16 cellular contexts compared by ENCODE assay signal in the genomic region with DNA sequence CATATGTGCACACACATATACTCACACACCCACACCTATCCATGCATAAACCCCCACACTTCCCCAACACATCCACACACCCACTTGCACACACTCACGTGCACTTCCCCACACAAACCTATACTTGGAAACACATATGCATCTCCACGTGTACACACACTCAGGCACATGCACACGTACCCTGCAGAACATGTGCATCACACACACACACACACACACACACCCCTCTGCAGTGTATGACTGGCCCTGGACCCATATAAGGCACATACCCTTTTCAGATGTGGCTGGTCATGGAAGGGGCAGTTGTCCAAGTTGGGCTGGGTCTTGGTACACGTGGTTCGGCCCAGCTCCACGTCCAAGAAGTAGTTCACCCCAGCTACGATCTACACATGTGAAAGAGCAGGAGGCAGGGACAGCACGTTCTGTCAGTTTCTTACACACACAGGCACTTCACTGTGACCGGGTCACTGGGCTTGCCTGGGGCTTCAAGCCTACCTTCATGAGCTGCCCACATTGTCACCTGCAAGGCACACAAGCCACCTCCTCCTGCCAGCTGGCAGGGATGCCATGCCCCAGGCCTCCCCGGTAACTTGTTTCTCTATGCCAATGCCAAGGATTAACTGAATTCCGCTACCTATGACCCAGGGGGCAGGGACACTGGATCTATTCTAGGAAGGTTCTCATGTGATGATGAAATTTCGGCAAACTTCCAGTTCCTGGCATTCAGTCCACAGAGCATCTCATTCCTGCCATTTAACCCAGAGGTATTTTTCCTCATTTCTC. TPM values are rescaled to one million over a fixed set of nuclear protein-coding genes. Genes with fewer than 3 reads are reported as not detected.
DNase-seq lines count a peak whose midpoint lies in the region; ATAC-seq and TF ChIP-seq lines count a peak whose summit lies in the region.
"Had no signal": no experiment of that assay in that cellular context is flagged by ENCODE, and none has a peak within 500 bp of the region (broad histone marks: within the 10 kb centered on the region; RNA-seq: fewer than 3 reads in every experiment).

No MANE protein-coding gene starts in this region.

- H3K27ac ChIP-seq in heart left ventricle (peak overlapping the region in 10 of 12 donors; percentile 23 to 99 (median 43)), rectal smooth muscle tissue (ENCODE audit: low read depth, low read length) (no peak overlapping the region)

- H3K9me3 ChIP-seq in heart left ventricle (no peaks in the 10 kb centered on the region), HAP-1 (no peaks in the 10 kb centered on the region)

- intact Hi-C loops in CD14-positive monocyte (cut with micrococcal nuclease), result no loop called here
- intact Hi-C loops in MCF 10A (cut with micrococcal nuclease), result no loop called here
- intact Hi-C loops in heart left ventricle (cut with DNase I), result loop anchor here in 1 of 10 donors (5.0 kb wide), 1 partner anchor 273 kb away; a partner anchor contains a TSS

- H3K36me3 Mint-ChIP-seq in CD14-positive monocyte (peaks cover 44 to 59% of the 10 kb centered on the region in 2 donors), MCF 10A (ENCODE audit: insufficient read depth, unreplicated experiment) (peaks cover 29% of the 10 kb centered on the region)

- peaks cover 82% of the 10 kb centered on the region for H3K4me1 Mint-ChIP-seq in CD14-positive monocyte
- H3K4me1 Mint-ChIP-seq in MCF 10A (ENCODE audit: insufficient read depth, unreplicated experiment), result peaks cover 35% of the 10 kb centered on the region

- DNase-seq in CD14-positive monocyte (ENCODE audit: low spot score) (no peak), MCF 10A (ENCODE audit: unreplicated experiment) (peak; percentile 90), heart left ventricle (peak in 2 of 5 donors; percentile 50 to 69), HAP-1 (ENCODE audit: low spot score in 2 of 2) (no peak), T-helper 1 cell (no peak), cerebellum (ENCODE audit: low spot score) (no peak)
- DNase-seq: activated CD4-positive, alpha-beta memory T cell treated with anti-CD3 and anti-CD28 coated beads, Interleukin-2, amount 10 ng/mL, durations not matched to agents 7 days and 5 days; activated gamma-delta T cell; DMS153; T-helper 2 cell had no signal

- TF ChIP-seq POLR2A in heart left ventricle (IDR thresholded peaks at IDR 0.05), result no peak

- peak overlapping the region in 8 of 12 donors; percentile 2 to 100 (median 78) for H3K4me3 ChIP-seq in heart left ventricle
- peak overlapping the region; percentile 36 for H3K4me3 ChIP-seq in rectal smooth muscle tissue (ENCODE audit: low read length)
- H3K4me3 ChIP-seq in HAP-1, result no peak overlapping the region

- H3K9ac ChIP-seq in rectal smooth muscle tissue (ENCODE audit: low read length), result no peak overlapping the region

- POLR2A ChIA-PET in MCF 10A (lab: Yijun Ruan, JAX), result interaction anchor here (0.6 to 4.6 kb wide), 8 partner anchors 9 to 1474 kb away, joined by 3 to 84 read pairs (median 3); no protein-coding TSS in a partner anchor

- no peaks in the 10 kb centered on the region for H3K27me3 ChIP-seq in heart left ventricle
- H3K27me3 ChIP-seq in rectal smooth muscle tissue (ENCODE audit: control insufficient read depth, insufficient read depth, low read length), result no peaks in the 10 kb centered on the region
- no peaks in the 10 kb centered on the region for H3K27me3 ChIP-seq in HAP-1 (ENCODE audit: low read depth)

- H3K27me3 Mint-ChIP-seq in CD14-positive monocyte (ENCODE audit: low read depth in 3 of 3), result peaks cover 0 to 4% (median 0%) of the 10 kb centered on the region in 3 donors
- no peaks in the 10 kb centered on the region for H3K27me3 Mint-ChIP-seq in MCF 10A (ENCODE audit: insufficient read depth, unreplicated experiment)

- ATAC-seq in heart left ventricle (peak; percentile 8 to 74 (median 44)), HG02981 (IDR thresholded peaks at IDR 0.05; ENCODE audit: unreplicated experiment) (no peak)

- CTCF ChIA-PET in MCF 10A (lab: Yijun Ruan, JAX), result interaction anchor here (0.7 to 2.9 kb wide), 3 partner anchors 33 to 1314 kb away, joined by 3 to 10 read pairs (median 7); a partner anchor contains a TSS

- H3K36me3 ChIP-seq in heart left ventricle (peaks cover 0 to 38% (median 28%) of the 10 kb centered on the region in 9 donors), rectal smooth muscle tissue (ENCODE audit: control insufficient read depth, insufficient read depth, low read length) (peaks cover 9% of the 10 kb centered on the region), HAP-1 (replicated peaks) (peaks cover 5% of the 10 kb centered on the region; the same call in 1 of the 2 replicates)

- BruUV-seq in MCF 10A (replicated peaks; lab: Mats Ljungman, UMichigan), result no TSS peak

- peak overlapping the region; percentile 89 to 97 for H3K4me3 Mint-ChIP-seq in CD14-positive monocyte
- peak overlapping the region; percentile 91 for H3K4me3 Mint-ChIP-seq in MCF 10A (ENCODE audit: unreplicated experiment)
- H3K4me3 Mint-ChIP-seq: activated CD4-positive, alpha-beta memory T cell treated with anti-CD3 and anti-CD28 coated beads, Interleukin-2, amount 10 ng/mL, durations not matched to agents 7 days and 5 days had no signal

- 48 to 71% (median 56%) methylated on average over 12 of the region's 12 CpGs for WGBS in heart left ventricle, 4 donors

- H3K4me1 ChIP-seq in heart left ventricle, result peaks cover 0 to 74% (median 29%) of the 10 kb centered on the region in 12 donors
- H3K4me1 ChIP-seq in rectal smooth muscle tissue (ENCODE audit: control insufficient read depth, insufficient read depth, low read length), result peaks cover 7% of the 10 kb centered on the region
- H3K4me1 ChIP-seq in HAP-1, result no peaks in the 10 kb centered on the region

- H3K9me3 Mint-ChIP-seq in CD14-positive monocyte (peaks cover 0 to 2% (median 0%) of the 10 kb centered on the region in 7 donors), MCF 10A (ENCODE audit: unreplicated experiment) (no peaks in the 10 kb centered on the region)
- H3K9me3 Mint-ChIP-seq: activated CD4-positive, alpha-beta memory T cell treated with anti-CD3 and anti-CD28 coated beads, Interleukin-2, amount 10 ng/mL, durations not matched to agents 7 days and 5 days had no signal

- H3K27ac Mint-ChIP-seq in CD14-positive monocyte (peak overlapping the region in 1 of 7 donors; percentile 19), MCF 10A (ENCODE audit: low read depth, unreplicated experiment) (peak overlapping the region; percentile 64)
- H3K27ac Mint-ChIP-seq: activated CD4-positive, alpha-beta memory T cell treated with anti-CD3 and anti-CD28 coated beads, Interleukin-2, amount 10 ng/mL, durations not matched to agents 7 days and 5 days had no signal

- TF ChIP-seq CTCF in CD14-positive monocyte (IDR thresholded peaks at IDR 0.05), result no peak
- no peak for TF ChIP-seq CTCF in MCF 10A (IDR thresholded peaks at IDR 0.05; ENCODE audit: unreplicated experiment)
- TF ChIP-seq CTCF in heart left ventricle (IDR thresholded peaks at IDR 0.05), result no peak

- in situ Hi-C loops in HAP-1 (cut with MboI; ENCODE audit: low sequenced_read_pairs), result no loop called here

RNA-seq across cellular contexts. Expression of a gene that starts 2.6 kb away (rescaled TPM):
- polyA plus RNA-seq in CD14-positive monocyte (1,000 to 10,000 TPM; 2,657 to 3,222 TPM), heart left ventricle (100 to 1,000 TPM; 240 to 611 TPM)
- total RNA-seq in MCF 10A (2022) (303 and 315 TPM in 2 replicates), heart left ventricle (1,000 to 10,000 TPM in 3 of 9 donors, 100 to 1,000 TPM in 6; 482 to 1,194 (median 708) TPM), cerebellum (183 TPM)

RNA-seq across cellular contexts. Expression of a gene that starts 29.5 kb away (rescaled TPM):
- under 1 TPM in 1 of 2 donors, not detected in 1; 0.13 TPM for polyA plus RNA-seq in CD14-positive monocyte
- not detected in 2 replicates for total RNA-seq in MCF 10A (2022)
- total RNA-seq in heart left ventricle, result not detected
- polyA plus RNA-seq in heart left ventricle, result not detected
- total RNA-seq in cerebellum, result not detected
- total RNA-seq: activated CD4-positive, alpha-beta memory T cell treated with anti-CD3 and anti-CD28 coated beads, Interleukin-2, amount 10 ng/mL, durations not matched to agents 7 days and 5 days; endothelial cell of umbilical vein; myocyte; NCI-H460 had no signal
- polyA plus RNA-seq: AG04450, endothelial cell of umbilical vein had no signal

RNA-seq across cellular contexts. Expression of a gene that starts 53.7 kb away (rescaled TPM):
- not detected for polyA plus RNA-seq in CD14-positive monocyte
- not detected in 2 replicates for total RNA-seq in MCF 10A (2022)
- total RNA-seq in heart left ventricle, result not detected
- not detected for polyA plus RNA-seq in heart left ventricle
- total RNA-seq in cerebellum, result not detected
- total RNA-seq: activated CD4-positive, alpha-beta memory T cell treated with anti-CD3 and anti-CD28 coated beads, Interleukin-2, amount 10 ng/mL, durations not matched to agents 7 days and 5 days; endothelial cell of umbilical vein; myocyte had no signal
- polyA plus RNA-seq: AG04450, endothelial cell of umbilical vein had no signal
